ENCODE assay signal across 36 cellular contexts in the genomic region with DNA sequence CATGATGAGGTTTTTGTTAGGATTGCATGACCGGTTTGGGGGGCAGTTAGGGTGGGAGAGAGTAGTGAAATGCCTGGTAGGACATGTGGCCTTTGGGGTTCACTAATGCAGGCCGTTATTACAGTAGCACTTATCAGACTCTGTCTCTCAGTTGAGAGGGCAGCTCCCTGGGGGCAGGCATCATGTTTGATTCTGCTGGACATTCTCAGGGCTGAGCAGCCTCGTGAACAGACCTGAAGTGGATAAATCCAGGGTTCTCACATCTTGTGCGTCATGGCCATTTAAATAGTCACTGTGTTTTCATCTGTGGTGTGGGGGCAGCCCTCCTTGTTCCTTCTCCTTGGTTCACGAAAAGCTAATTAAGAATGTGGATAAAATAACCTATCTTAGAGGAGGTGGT. TPM values are rescaled to one million over a fixed set of nuclear protein-coding genes. Genes with fewer than 3 reads are reported as not detected.
"Had no signal": no experiment of that assay in that cellular context is flagged by ENCODE, and none has a peak within 500 bp of the region (broad histone marks: within the 10 kb centered on the region; RNA-seq: fewer than 3 reads in every experiment).

No MANE protein-coding gene starts in this region.

- H3K27me3 ChIP-seq: MG63 had no signal

- H3K9me3 ChIP-seq: MG63 had no signal

- H3K4me3 ChIP-seq: MG63 had no signal

- DNase-seq: Karpas-422, Kasumi-1, MG63, MM.1S, MV-4-11, NCI-H1048, NCI-H1092, NCI-H1092 treated with DMSO at 0.1 percent for 48 hours, NCI-H1105 treated with DMSO at 0.1 percent for 48 hours, NCI-H1417, NCI-H1417 treated with DMSO at 0.1 percent for 48 hours, NCI-H1436, NCI-H1436 treated with DMSO at 0.1 percent for 48 hours, NCI-H146, NCI-H1694, NCI-H1694 treated with DMSO at 0.1 percent for 48 hours, NCI-H187, NCI-H187 treated with DMSO at 0.1 percent for 48 hours, NCI-H1930, NCI-H2029, NCI-H2029 treated with DMSO at 0.1 percent for 48 hours, NCI-H2081, NCI-H2081 treated with DMSO at 0.1 percent for 48 hours, NCI-H2107, NCI-H2171, NCI-H2171 treated with DMSO at 0.1 percent for 48 hours, NCI-H2227 treated with DMSO at 0.1 percent for 48 hours, NCI-H226, NCI-H345, NCI-H446, NCI-H446 treated with DMSO at 0.1 percent for 48 hours, NCI-H510A treated with DMSO at 0.1 percent for 48 hours, NCI-H524, NCI-H524 treated with DMSO at 0.1 percent for 48 hours had no signal

- H3K36me3 ChIP-seq: MG63 had no signal

RNA-seq across cellular contexts. Expression of gene KCNN2, which starts 18.9 kb away (rescaled TPM):
- total RNA-seq: MCF 10A, NCI-H460 had no signal
